8 cellular contexts compared by ENCODE assay signal in the genomic region with DNA sequence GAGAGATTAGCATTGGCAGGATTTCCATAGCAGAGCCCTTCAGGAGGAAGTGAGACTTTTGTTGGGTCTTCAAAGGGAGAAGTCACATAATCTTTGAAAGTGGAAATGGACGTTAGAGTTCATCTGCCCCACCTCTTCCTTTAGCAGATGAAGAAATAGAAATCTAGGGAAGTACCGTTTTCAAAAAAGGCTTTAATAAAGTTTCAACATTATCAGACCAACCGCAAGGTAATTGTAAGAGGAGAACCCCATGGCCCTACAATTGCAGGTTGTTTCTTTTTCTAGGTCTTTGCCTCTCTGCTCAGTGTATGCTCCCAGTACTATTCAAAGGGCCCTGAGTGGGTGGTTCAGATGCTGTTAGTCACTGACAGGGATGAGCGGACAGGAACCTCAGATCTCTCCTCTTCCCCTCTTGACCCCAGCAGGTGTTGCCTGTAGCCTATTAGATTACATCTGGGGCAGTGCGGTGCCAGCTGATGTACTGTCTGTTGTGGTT. TPM values are rescaled to one million over a fixed set of nuclear protein-coding genes. Genes with fewer than 3 reads are reported as not detected.
DNase-seq lines count a peak whose midpoint lies in the region; ATAC-seq lines count a peak whose summit lies in the region.

No MANE protein-coding gene starts in this region.

- H3K9ac ChIP-seq in BLaER1 treated with 17β-estradiol and CSF1 and Interleukin-3, amounts not matched to agents 10 nM and 100 nM = peak overlapping the region in 4 of 11 experiments; percentile 30 to 62 (median 50); a peak in 8 of 22 replicates

- no peaks in the 10 kb centered on the region for H4K20me1 ChIP-seq in BLaER1 treated with 17β-estradiol and CSF1 and Interleukin-3, amounts not matched to agents 10 nM and 100 nM

- H3K4me3 ChIP-seq in BLaER1 treated with 17β-estradiol and CSF1 and Interleukin-3, amounts not matched to agents 10 nM and 100 nM = peak overlapping the region in 2 of 10 experiments; percentile 13 to 18; a peak in 1 of 20 replicates

- peaks cover 53 to 100% (median 96%) of the 10 kb centered on the region in 11 experiments for H3K27me3 ChIP-seq in BLaER1 treated with 17β-estradiol and CSF1 and Interleukin-3, amounts not matched to agents 10 nM and 100 nM

- ATAC-seq in HG03103 (IDR thresholded peaks at IDR 0.05; ENCODE audit: low read depth, unreplicated experiment) = peak; percentile 85
- no peak for ATAC-seq in left cardiac atrium

- H3K9me3 ChIP-seq in BLaER1 treated with 17β-estradiol and CSF1 and Interleukin-3, amounts not matched to agents 10 nM and 100 nM (replicated peaks in 1 of 11) = peaks cover 19 to 51% (median 24%) of the 10 kb centered on the region in 11 experiments

- intact Hi-C loops in left cardiac atrium (cut with DNase I) = no loop called here

- peaks cover 4 to 35% (median 22%) of the 10 kb centered on the region in 10 experiments; a peak in 16 of 20 replicates for H3K4me1 ChIP-seq in BLaER1 treated with 17β-estradiol and CSF1 and Interleukin-3, amounts not matched to agents 10 nM and 100 nM

- no peaks in the 10 kb centered on the region for H3K36me3 ChIP-seq in BLaER1 treated with 17β-estradiol and CSF1 and Interleukin-3, amounts not matched to agents 10 nM and 100 nM

- H3K4me2 ChIP-seq in BLaER1 treated with 17β-estradiol and CSF1 and Interleukin-3, amounts not matched to agents 10 nM and 100 nM = peak overlapping the region; percentile 4 to 81 (median 51); a peak in 20 of 22 replicates

- H3K27ac ChIP-seq in BLaER1 treated with 17β-estradiol and CSF1 and Interleukin-3, amounts not matched to agents 10 nM and 100 nM = peak overlapping the region in 9 of 11 experiments; percentile 36 to 81 (median 69); a peak in 17 of 22 replicates

- DNase-seq in GM19240 (ENCODE audit: insufficient read length, low spot score) (peak; percentile 41), SIG-M5 treated with dmso at 0.1 percent for 504 hours (lab: John Stamatoyannopoulos, UW; ENCODE audit: unreplicated experiment) (peak; percentile 89), NCI-H1105 treated with DMSO at 0.1 percent for 48 hours (lab: John Stamatoyannopoulos, UW) (no peak), left cardiac atrium (no peak), GDM1 (lab: John Stamatoyannopoulos, UW) (no peak)
- no peak for DNase-seq in stimulated activated CD4-positive, alpha-beta T cell treated with anti-CD3 and anti-CD28 coated beads, Interleukin-2, amount 100 ng/mL, for 48 hours

RNA-seq across cellular contexts. Expression of a gene that starts 48.6 kb away (rescaled TPM):
- 10 to 100 TPM; 83.4 to 92.8 TPM for total RNA-seq in left cardiac atrium

Comparison
In these comparisons a context has a peak if more than half of its experiments do, and no peak if none do; other contexts are left out.
1. DNase-seq: peak in GM19240 (single experiment) and SIG-M5 treated with dmso at 0.1 percent for 504 hours (single experiment); none in NCI-H1105 treated with DMSO at 0.1 percent for 48 hours (single experiment), left cardiac atrium (single experiment), stimulated activated CD4-positive, alpha-beta T cell treated with anti-CD3 and anti-CD28 coated beads, Interleukin-2, amount 100 ng/mL, for 48 hours (0 of 2) and GDM1 (single experiment).